ENCODE assay signal across 1 cellular context in the genomic region with DNA sequence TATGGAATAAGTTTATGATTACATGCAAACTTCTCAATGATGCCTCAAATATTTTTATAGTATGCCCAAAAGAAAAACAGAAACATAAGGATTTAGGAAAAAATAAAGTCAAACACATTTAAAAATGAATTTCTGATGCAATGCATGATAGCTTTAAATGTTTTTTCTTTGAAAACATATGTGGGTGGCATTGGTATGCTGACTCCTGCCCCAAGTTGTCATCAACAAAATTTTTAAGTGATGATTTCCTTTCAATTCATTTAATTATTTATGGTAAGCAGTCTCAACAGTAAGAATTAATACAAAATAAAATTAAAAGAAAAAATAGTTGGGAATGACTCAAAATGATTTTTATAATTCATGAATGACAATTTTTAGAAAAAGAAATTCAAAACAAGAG.
TF ChIP-seq lines count a peak whose summit lies in the region.

No MANE protein-coding gene starts in this region.

TF ChIP-seq in IMR-90, 13 proteins besides CTCF, POLR2A, EP300 and RAD21 (continued from another document):
- no peak for TF ChIP-seq USF2 (IDR thresholded peaks at IDR 0.05; ENCODE audit: low read depth, low read length)
- TF ChIP-seq MXI1 (IDR thresholded peaks at IDR 0.05; ENCODE audit: borderline replicate concordance, low read depth, low read length): no peak
- no peak for TF ChIP-seq MAFK (IDR thresholded peaks at IDR 0.05; ENCODE audit: low read depth, low read length)
- no peak for TF ChIP-seq NFE2L2 (IDR thresholded peaks at IDR 0.05; ENCODE audit: low read depth, low read length)
- no peak for TF ChIP-seq SMC3 (IDR thresholded peaks at IDR 0.05; ENCODE audit: low read depth, low read length)
